In genomic region chr12:63420206-63420644, GRCh38 we compare ENCODE assay signal across 8 cellular contexts.
DNase-seq lines count a peak whose midpoint lies in the region; ATAC-seq and FAIRE-seq lines count a peak whose summit lies in the region.

No MANE protein-coding gene starts in this region.

- no peaks in the 10 kb centered on the region for H3K9me3 Mint-ChIP-seq in activated naive CD8-positive, alpha-beta T cell treated with anti-CD3 and anti-CD28 coated beads, Interleukin-2, amount 50 U/mL, for 24 hours

- peaks cover 4% of the 10 kb centered on the region for H3K27me3 Mint-ChIP-seq in activated naive CD8-positive, alpha-beta T cell treated with anti-CD3 and anti-CD28 coated beads, Interleukin-2, amount 50 U/mL, for 24 hours

- no peaks in the 10 kb centered on the region for H3K4me1 Mint-ChIP-seq in activated naive CD8-positive, alpha-beta T cell treated with anti-CD3 and anti-CD28 coated beads, Interleukin-2, amount 50 U/mL, for 24 hours

- H3K4me3 Mint-ChIP-seq in activated naive CD8-positive, alpha-beta T cell treated with anti-CD3 and anti-CD28 coated beads, Interleukin-2, amount 50 U/mL, for 24 hours: no peak overlapping the region

- peak; percentile 61 for DNase-seq in activated CD8-positive, alpha-beta memory T cell treated with anti-CD3 and anti-CD28 coated beads for 24 hours
- no peak for DNase-seq in activated CD8-positive, alpha-beta memory T cell treated with anti-CD3 and anti-CD28 coated beads, Interleukin-2, amount 50 U/mL, for 48 hours
- peak; percentile 38 for DNase-seq in HS-27A (ENCODE audit: low read depth)
- peak; percentile 97 for DNase-seq in NCI-H748 (lab: John Stamatoyannopoulos, UW; ENCODE audit: unreplicated experiment)
- DNase-seq in activated naive CD8-positive, alpha-beta T cell treated with anti-CD3 and anti-CD28 coated beads, Interleukin-2, amount 50 U/mL, for 24 hours: peak; percentile 51
- DNase-seq in kidney tubule cell (ENCODE audit: low spot score): peak; percentile 54
- peak; percentile 62 for DNase-seq in urothelium cell line (ENCODE audit: low spot score)

- no peak for FAIRE-seq in urothelium cell line (lab: Jason Lieb, UNC)

- no peaks in the 10 kb centered on the region for H3K36me3 Mint-ChIP-seq in activated naive CD8-positive, alpha-beta T cell treated with anti-CD3 and anti-CD28 coated beads, Interleukin-2, amount 50 U/mL, for 24 hours (ENCODE audit: low read depth)

- no peak overlapping the region for H3K27ac Mint-ChIP-seq in activated naive CD8-positive, alpha-beta T cell treated with anti-CD3 and anti-CD28 coated beads, Interleukin-2, amount 50 U/mL, for 24 hours

- peak; percentile 92 for ATAC-seq in GM21515 (IDR thresholded peaks at IDR 0.05; ENCODE audit: unreplicated experiment)
- no peak for ATAC-seq in activated naive CD8-positive, alpha-beta T cell treated with anti-CD3 and anti-CD28 coated beads, Interleukin-2, amount 50 U/mL, for 24 hours
